Comparison of ENCODE assay signal across 2 cellular contexts in genomic region chr6:139173172-139173571, GRCh38.
TF ChIP-seq lines count a peak whose summit lies in the region.

No MANE protein-coding gene starts in this region.

TF ChIP-seq in GM12891, 5 proteins besides CTCF, POLR2A, EP300 and RAD21 (continued from another document):
- no peak for TF ChIP-seq POLR2AphosphoS5 (IDR thresholded peaks at IDR 0.05; ENCODE audit: low read depth, low read length)
- TF ChIP-seq POU2F2 (IDR thresholded peaks at IDR 0.05; ENCODE audit: low read depth, low read length) = no peak
- no peak for TF ChIP-seq TAF1 (IDR thresholded peaks at IDR 0.05; ENCODE audit: low read depth, low read length)

TF ChIP-seq in H1, 55 proteins besides CTCF, POLR2A, EP300 and RAD21 (continued from another document):
- TF ChIP-seq MAX (IDR thresholded peaks at IDR 0.05) = no peak
- no peak for TF ChIP-seq CEBPB (IDR thresholded peaks at IDR 0.05; ENCODE audit: low read depth, low read length)
- no peak for TF ChIP-seq CHD2 (IDR thresholded peaks at IDR 0.05; ENCODE audit: low read length)
- TF ChIP-seq, protein P1, sequence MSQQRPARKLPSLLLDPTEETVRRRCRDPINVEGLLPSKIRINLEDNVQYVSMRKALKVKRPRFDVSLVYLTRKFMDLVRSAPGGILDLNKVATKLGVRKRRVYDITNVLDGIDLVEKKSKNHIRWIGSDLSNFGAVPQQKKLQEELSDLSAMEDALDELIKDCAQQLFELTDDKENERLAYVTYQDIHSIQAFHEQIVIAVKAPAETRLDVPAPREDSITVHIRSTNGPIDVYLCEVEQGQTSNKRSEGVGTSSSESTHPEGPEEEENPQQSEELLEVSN (IDR thresholded peaks at IDR 0.05) = no peak
- no peak for TF ChIP-seq NRF1 (IDR thresholded peaks at IDR 0.05; ENCODE audit: low read depth, low read length)
- TF ChIP-seq HDAC6 (IDR thresholded peaks at IDR 0.05; ENCODE audit: low read depth, low read length) = no peak
- no peak for TF ChIP-seq CBX5 (IDR thresholded peaks at IDR 0.05; ENCODE audit: low read depth, low read length)
- TF ChIP-seq TCF12 (IDR thresholded peaks at IDR 0.05; ENCODE audit: low read depth, low read length) = no peak
- TF ChIP-seq TEAD4 (IDR thresholded peaks at IDR 0.05; ENCODE audit: low read depth, low read length) = no peak
- TF ChIP-seq JUND (IDR thresholded peaks at IDR 0.05; ENCODE audit: low read length) = no peak
- no peak for TF ChIP-seq KDM4A (IDR thresholded peaks at IDR 0.05; ENCODE audit: low read depth, low read length, severe bottlenecking)
- TF ChIP-seq, protein P2, sequence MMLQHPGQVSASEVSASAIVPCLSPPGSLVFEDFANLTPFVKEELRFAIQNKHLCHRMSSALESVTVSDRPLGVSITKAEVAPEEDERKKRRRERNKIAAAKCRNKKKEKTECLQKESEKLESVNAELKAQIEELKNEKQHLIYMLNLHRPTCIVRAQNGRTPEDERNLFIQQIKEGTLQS (IDR thresholded peaks at IDR 0.05; ENCODE audit: insufficient read depth, low read depth, low read length) = no peak
- no peak for TF ChIP-seq BRCA1 (IDR thresholded peaks at IDR 0.05; ENCODE audit: low read depth, low read length)
- TF ChIP-seq SP4 (IDR thresholded peaks at IDR 0.05; ENCODE audit: low read length) = no peak
- no peak for TF ChIP-seq SIX5 (IDR thresholded peaks at IDR 0.05; ENCODE audit: low read depth, low read length)
